In the genomic region with DNA sequence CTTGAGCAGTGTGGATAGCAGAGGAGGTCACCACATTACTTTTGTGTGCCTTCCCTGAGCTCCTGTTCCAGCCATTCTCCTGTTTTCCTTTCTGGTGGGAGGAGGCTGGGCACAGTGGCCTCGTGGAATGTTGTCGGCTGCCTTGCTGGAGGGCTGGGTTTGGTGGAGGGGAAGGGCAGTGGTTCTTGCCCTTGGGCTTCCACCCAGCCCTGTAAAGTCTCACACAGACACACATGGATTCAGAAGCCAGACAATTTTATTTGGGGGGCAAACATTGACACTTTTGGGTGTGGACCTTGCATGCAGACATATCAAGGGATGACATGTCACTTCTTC, we compare ENCODE assay signal across 20 cellular contexts. TPM values are rescaled to one million over a fixed set of nuclear protein-coding genes. Genes with fewer than 3 reads are reported as not detected.
"Had no signal": no experiment of that assay in that cellular context is flagged by ENCODE, and none has a peak within 500 bp of the region (broad histone marks: within the 10 kb centered on the region; RNA-seq: fewer than 3 reads in every experiment).

No MANE protein-coding gene starts in this region.

- H3K27ac ChIP-seq: body of pancreas, pancreas, stomach, thyroid gland, uterus had no signal

- ATAC-seq: activated CD4-positive, alpha-beta T cell treated with anti-CD3 and anti-CD28 coated beads for 36 hours; body of pancreas; effector memory CD8-positive, alpha-beta T cell; left lobe of liver; pancreas had no signal

- DNase-seq: activated CD4-positive, alpha-beta memory T cell treated with anti-CD3 and anti-CD28 coated beads, Interleukin-2, amount 10 ng/mL, durations not matched to agents 7 days and 5 days; activated CD4-positive, alpha-beta T cell treated with anti-CD3 and anti-CD28 coated beads for 36 hours; activated naive CD8-positive, alpha-beta T cell treated with anti-CD3 and anti-CD28 coated beads, Interleukin-2, amount 10 ng/mL, durations not matched to agents 7 days and 5 days; activated T-cell treated with anti-CD3 and anti-CD28 coated beads, Interleukin-2, amount 50 U/mL, for 48 hours; body of pancreas; effector memory CD8-positive, alpha-beta T cell; glutamatergic neuron; mammary epithelial cell; stimulated activated CD4-positive, alpha-beta T cell treated with anti-CD3 and anti-CD28 coated beads, Interleukin-4, amount 100 ng/mL, for 24 hours; stomach; SW 1271; thyroid gland; uterus had no signal

- H3K9me3 Mint-ChIP-seq: activated CD4-positive, alpha-beta memory T cell treated with anti-CD3 and anti-CD28 coated beads, Interleukin-2, amount 10 ng/mL, durations not matched to agents 7 days and 5 days; activated naive CD8-positive, alpha-beta T cell treated with anti-CD3 and anti-CD28 coated beads, Interleukin-2, amount 10 ng/mL, durations not matched to agents 7 days and 5 days; central memory CD8-positive, alpha-beta T cell; dendritic cell treated with granulocyte-macrophage colony-stimulating factor and Interleukin-4, amounts not matched to agents 40 ng/mL and 50 ng/mL, for 4 days; effector memory CD8-positive, alpha-beta T cell; T-helper 2 cell treated with Interferon-gamma antibody and Interleukin-4, amounts not matched to agents 5 μg/mL and 100 μg/mL, for 36 hours had no signal

- H3K4me3 Mint-ChIP-seq: activated CD4-positive, alpha-beta memory T cell treated with anti-CD3 and anti-CD28 coated beads, Interleukin-2, amount 10 ng/mL, durations not matched to agents 7 days and 5 days; activated CD4-positive, alpha-beta T cell treated with anti-CD3 and anti-CD28 coated beads for 36 hours; activated naive CD8-positive, alpha-beta T cell treated with anti-CD3 and anti-CD28 coated beads, Interleukin-2, amount 10 ng/mL, durations not matched to agents 7 days and 5 days; central memory CD8-positive, alpha-beta T cell; dendritic cell treated with granulocyte-macrophage colony-stimulating factor and Interleukin-4, amounts not matched to agents 40 ng/mL and 50 ng/mL, for 4 days; effector memory CD8-positive, alpha-beta T cell; T-helper 2 cell treated with Interferon-gamma antibody and Interleukin-4, amounts not matched to agents 5 μg/mL and 100 μg/mL, for 36 hours had no signal

- H3K27ac Mint-ChIP-seq: activated CD4-positive, alpha-beta T cell treated with anti-CD3 and anti-CD28 coated beads for 36 hours; activated naive CD8-positive, alpha-beta T cell treated with anti-CD3 and anti-CD28 coated beads, Interleukin-2, amount 10 ng/mL, durations not matched to agents 7 days and 5 days; effector memory CD8-positive, alpha-beta T cell; T-helper 2 cell treated with Interferon-gamma antibody and Interleukin-4, amounts not matched to agents 5 μg/mL and 100 μg/mL, for 36 hours had no signal

- H3K27me3 Mint-ChIP-seq: activated CD4-positive, alpha-beta memory T cell treated with anti-CD3 and anti-CD28 coated beads, Interleukin-2, amount 10 ng/mL, durations not matched to agents 7 days and 5 days; activated CD4-positive, alpha-beta T cell treated with anti-CD3 and anti-CD28 coated beads for 36 hours; activated naive CD8-positive, alpha-beta T cell treated with anti-CD3 and anti-CD28 coated beads, Interleukin-2, amount 10 ng/mL, durations not matched to agents 7 days and 5 days; central memory CD8-positive, alpha-beta T cell; dendritic cell treated with granulocyte-macrophage colony-stimulating factor and Interleukin-4, amounts not matched to agents 40 ng/mL and 50 ng/mL, for 4 days; effector memory CD8-positive, alpha-beta T cell had no signal

RNA-seq across cellular contexts. Expression of gene NPFF, which starts 0.9 kb away (rescaled TPM):
- total RNA-seq: activated CD4-positive, alpha-beta memory T cell treated with anti-CD3 and anti-CD28 coated beads, Interleukin-2, amount 10 ng/mL, durations not matched to agents 7 days and 5 days; activated CD4-positive, alpha-beta T cell treated with anti-CD3 and anti-CD28 coated beads for 36 hours; activated naive CD8-positive, alpha-beta T cell treated with anti-CD3 and anti-CD28 coated beads, Interleukin-2, amount 10 ng/mL, durations not matched to agents 7 days and 5 days; body of pancreas; epithelial cell of proximal tubule; left lobe of liver; mammary epithelial cell; mucosa of gallbladder; pancreas; stomach; thyroid gland; uterus had no signal
